21 cellular contexts compared by ENCODE assay signal in genomic region chr4:153022233-153022632, GRCh38.
DNase-seq lines count a peak whose midpoint lies in the region; ATAC-seq, FAIRE-seq and TF ChIP-seq lines count a peak whose summit lies in the region.
"Had no signal": no experiment of that assay in that cellular context is flagged by ENCODE, and none has a peak within 500 bp of the region (broad histone marks: within the 10 kb centered on the region; RNA-seq: fewer than 3 reads in every experiment).

No MANE protein-coding gene starts in this region.

- H3K23me2 ChIP-seq in H1 (ENCODE audit: low read depth, low read length) = peaks cover 5% of the 10 kb centered on the region; the same call in 1 of the 2 replicates

- no peak overlapping the region for H2BK120ac ChIP-seq in H1 (replicated peaks; ENCODE audit: low read depth, low read length)

- H4K20me1 ChIP-seq in H1 (replicated peaks in 1 of 2; ENCODE audit: control insufficient read depth in 1 of 2, insufficient read depth in 2 of 2, low read length in 2 of 2) = peaks cover 0 to 3% of the 10 kb centered on the region in 2 experiments

- TF ChIP-seq EP300 in H1 (IDR thresholded peaks at IDR 0.05; ENCODE audit: borderline replicate concordance in 1 of 2, low read depth in 2 of 2, low read length in 2 of 2) (no peak), stomach (IDR thresholded peaks at IDR 0.05) (no peak)

- H3K56ac ChIP-seq in H1 (replicated peaks; ENCODE audit: insufficient read length, low read depth, low read length) = no peak overlapping the region

- no peaks in the 10 kb centered on the region for H3K79me1 ChIP-seq in H1 (ENCODE audit: low read depth, low read length)

- no peak overlapping the region; the same call in 1 of the 2 replicates for H4K8ac ChIP-seq in H1 (ENCODE audit: extremely low read depth, insufficient read depth, low read length)

- peak; percentile 22 for DNase-seq in NCI-H2171 treated with DMSO at 0.1 percent for 48 hours (lab: John Stamatoyannopoulos, UW)
- no peak for DNase-seq in NCI-H2171 (lab: John Stamatoyannopoulos, UW)
- DNase-seq in NCI-H2029 treated with DMSO at 0.1 percent for 48 hours (lab: John Stamatoyannopoulos, UW) = peak; percentile 66
- no peak for DNase-seq in H1 (ENCODE audit: low read depth in 1 of 2, low spot score in 2 of 2)
- DNase-seq in stomach = peak; percentile 28
- DNase-seq in H7 = no peak
- DNase-seq: activated gamma-delta T cell; C1 segment of cervical spinal cord; cerebellar nuclear complex; effector memory CD4-positive, alpha-beta T cell; heart left ventricle; mesenchymal stem cell; NCI-H2227 treated with DMSO at 0.1 percent for 48 hours; SIG-M5; stimulated activated naive CD8-positive, alpha-beta T cell treated with anti-CD3 and anti-CD28 coated beads, Interleukin-15, Interleukin-2, amounts not matched to agents 100 U/mL and 50 U/mL, for 24 hours had no signal

- H3K9me3 ChIP-seq in H1 (ENCODE audit: insufficient read depth in 2 of 2, low read depth in 1 of 2, low read length in 1 of 2) (peaks cover 0 to 3% of the 10 kb centered on the region in 2 experiments; a peak in 1 of 4 replicates), stomach (no peaks in the 10 kb centered on the region)
- H3K9me3 ChIP-seq: heart left ventricle, right atrium auricular region had no signal

- no peak overlapping the region for H2AK5ac ChIP-seq in H1 (ENCODE audit: low read depth, low read length)

- intact Hi-C loops in stomach (cut with DNase I; ENCODE audit: low total_unique reads) = no loop called here

- TF ChIP-seq CTCF in H1 (IDR thresholded peaks at IDR 0.05; ENCODE audit: control extremely low read depth in 1 of 3, insufficient read depth in 1 of 3, low read depth in 1 of 3, low read length in 3 of 3) = no peak
- TF ChIP-seq CTCF in stomach (IDR thresholded peaks at IDR 0.05) = no peak

- H3K4me3 ChIP-seq in H1 (ENCODE audit: extremely low read depth in 1 of 4, insufficient read depth in 2 of 4, low read depth in 3 of 4, low read length in 4 of 4) (no peak overlapping the region), stomach (no peak overlapping the region), H7 (ENCODE audit: insufficient read depth, low read depth, low read length) (no peak overlapping the region)
- H3K4me3 ChIP-seq: heart left ventricle, right atrium auricular region had no signal

- peak overlapping the region; percentile 80; the same call in 1 of the 2 replicates for H2BK12ac ChIP-seq in H1 (ENCODE audit: low read depth, low read length)

- 92% methylated on average over 11 of the region's 11 CpGs; no CpG with 5 or more reads in 1 of the 2 experiments for WGBS in H1 (ENCODE audit: extremely low coverage in 1 of 2, insufficient coverage in 1 of 2, insufficient read length in 1 of 2, insufficient replicate concordance in 2 of 2, low coverage in 1 of 2, low lambda C conversion rate in 2 of 2, missing lambda C conversion rate in 1 of 2), 2 experiments
- 39 to 74% (median 49%) methylated on average over 11 of the region's 11 CpGs for WGBS in stomach, 5 donors

- peak overlapping the region; percentile 94 for H2BK15ac ChIP-seq in H1 (ENCODE audit: low read length)

- no peak overlapping the region for H3K23ac ChIP-seq in H1 (ENCODE audit: insufficient read length)

- CTCF ChIA-PET in H1 (lab: Charles Lee; ENCODE audit: partially characterized antibody) = interaction anchor here (0.6 kb wide), 1 partner anchor 454 kb away, joined by 3 read pairs; no protein-coding TSS in a partner anchor

- no peak for TF ChIP-seq POLR2A in H1 (IDR thresholded peaks at IDR 0.05; ENCODE audit: control extremely low read depth in 1 of 2, low read depth in 2 of 2, low read length in 2 of 2)
- TF ChIP-seq POLR2A in stomach (IDR thresholded peaks at IDR 0.05) = no peak

- no peak overlapping the region for H2BK20ac ChIP-seq in H1 (ENCODE audit: low read length)

- H3K4me2 ChIP-seq in H1 (ENCODE audit: insufficient read depth in 1 of 2, low read depth in 2 of 2, low read length in 2 of 2) = no peak overlapping the region

- no peak overlapping the region for H3K27ac ChIP-seq in H1 (ENCODE audit: low read depth, low read length)
- no peak overlapping the region for H3K27ac ChIP-seq in stomach
- H3K27ac ChIP-seq: heart left ventricle, right atrium auricular region had no signal

- H3K36me3 ChIP-seq in H1 (ENCODE audit: control insufficient read depth in 2 of 4, insufficient read depth in 4 of 4, low read length in 3 of 4) = no peaks in the 10 kb centered on the region
- no peaks in the 10 kb centered on the region for H3K36me3 ChIP-seq in stomach
- H3K36me3 ChIP-seq in H7 (replicated peaks; ENCODE audit: control insufficient read depth, insufficient read depth, low read length) = no peaks in the 10 kb centered on the region
- H3K36me3 ChIP-seq: heart left ventricle, right atrium auricular region had no signal

- H3K79me2 ChIP-seq in H1 (ENCODE audit: control insufficient read depth in 1 of 2, insufficient read depth in 2 of 2, low read length in 2 of 2) = peaks cover 0 to 4% of the 10 kb centered on the region in 2 experiments; a peak in 1 of 4 replicates

- POLR2A ChIA-PET in H1 (lab: Charles Lee; ENCODE audit: partially characterized antibody) = interaction anchor here (2.0 kb wide), 1 partner anchor 11 kb away, joined by 5 read pairs; no protein-coding TSS in a partner anchor

- H3K9ac ChIP-seq in H1 (replicated peaks in 1 of 4; ENCODE audit: extremely low read depth in 1 of 4, low read depth in 3 of 4, low read length in 3 of 4) = no peak overlapping the region

- no peak overlapping the region for H3K18ac ChIP-seq in H1 (ENCODE audit: extremely low read depth, low read length)

- no peak overlapping the region for H3K14ac ChIP-seq in H1 (ENCODE audit: insufficient read length)

- H4K91ac ChIP-seq in H1 (replicated peaks; ENCODE audit: insufficient read length, low read length) = no peak overlapping the region

- H2BK5ac ChIP-seq in H1 (ENCODE audit: low read depth, low read length) = 0 out of 2 replicates have a peak overlapping the region, but pooled peaks have one; percentile 35

- H3K4ac ChIP-seq in H1 (replicated peaks; ENCODE audit: insufficient read length, low read depth, low read length) = no peak overlapping the region

- H3K4me1 ChIP-seq in H1 (replicated peaks in 1 of 4; ENCODE audit: control insufficient read depth in 3 of 4, insufficient read depth in 4 of 4, low read length in 3 of 4) (peaks cover 0 to 10% (median 2%) of the 10 kb centered on the region in 4 experiments; a peak in 5 of 7 replicates), stomach (peaks cover 0 to 9% (median 0%) of the 10 kb centered on the region in 4 donors)
- H3K4me1 ChIP-seq: heart left ventricle, right atrium auricular region had no signal

- no peak overlapping the region for H4K5ac ChIP-seq in H1 (ENCODE audit: insufficient read length, low read depth, low read length)

- H3K27me3 ChIP-seq in H1 (replicated peaks in 1 of 4; ENCODE audit: control insufficient read depth in 3 of 4, extremely low read depth in 1 of 4, insufficient read depth in 3 of 4, low read length in 3 of 4) = no peaks in the 10 kb centered on the region; a peak in 1 of 7 replicates
- H3K27me3 ChIP-seq in stomach = no peaks in the 10 kb centered on the region
- no peaks in the 10 kb centered on the region for H3K27me3 ChIP-seq in H7 (ENCODE audit: control insufficient read depth, insufficient read depth, low read length)
- H3K27me3 ChIP-seq: right atrium auricular region had no signal

- TF ChIP-seq RAD21 in H1 (IDR thresholded peaks at IDR 0.05 in 1 of 2, conservative IDR thresholded peaks at IDR 0.05 in 1 of 2; ENCODE audit: low read depth in 2 of 2, low read length in 2 of 2) = no peak

- no peak for ATAC-seq in GM18519 (IDR thresholded peaks at IDR 0.05; ENCODE audit: low FRiP score, unreplicated experiment)
- ATAC-seq in HG02571 (IDR thresholded peaks at IDR 0.05; ENCODE audit: unreplicated experiment) = no peak
- ATAC-seq: HCT116; heart left ventricle; stimulated activated naive CD8-positive, alpha-beta T cell treated with anti-CD3 and anti-CD28 coated beads, Interleukin-15, Interleukin-2, amounts not matched to agents 100 U/mL and 50 U/mL, for 24 hours had no signal

- no peak for FAIRE-seq in H1 (lab: Jason Lieb, UNC)
- FAIRE-seq: HTR-8/SVneo, urothelium cell line had no signal

- H2AFZ ChIP-seq in H1 (ENCODE audit: low read length) = 0 out of 2 replicates have a peak overlapping the region, but pooled peaks have one; percentile 28

TF ChIP-seq in H1, 55 proteins besides CTCF, POLR2A, EP300 and RAD21:
- TF ChIP-seq HDAC2 (IDR thresholded peaks at IDR 0.05; ENCODE audit: borderline replicate concordance in 1 of 2, low read depth in 2 of 2, low read length in 2 of 2) (no peak), BCL11A (IDR thresholded peaks at IDR 0.05; ENCODE audit: low read depth in 2 of 2, low read length in 2 of 2) (no peak)
TF ChIP-seq in H1: peak in this region for 0.

Comparison
In these comparisons a context has a peak if more than half of its experiments do, and no peak if none do; other contexts are left out.
1. DNase-seq: peak in NCI-H2171 treated with DMSO at 0.1 percent for 48 hours (single experiment), NCI-H2029 treated with DMSO at 0.1 percent for 48 hours (single experiment) and stomach (single experiment); none in NCI-H2171 (single experiment), H1 (0 of 2) and H7 (single experiment).